Comparison of ENCODE assay signal across 21 cellular contexts in the genomic region with DNA sequence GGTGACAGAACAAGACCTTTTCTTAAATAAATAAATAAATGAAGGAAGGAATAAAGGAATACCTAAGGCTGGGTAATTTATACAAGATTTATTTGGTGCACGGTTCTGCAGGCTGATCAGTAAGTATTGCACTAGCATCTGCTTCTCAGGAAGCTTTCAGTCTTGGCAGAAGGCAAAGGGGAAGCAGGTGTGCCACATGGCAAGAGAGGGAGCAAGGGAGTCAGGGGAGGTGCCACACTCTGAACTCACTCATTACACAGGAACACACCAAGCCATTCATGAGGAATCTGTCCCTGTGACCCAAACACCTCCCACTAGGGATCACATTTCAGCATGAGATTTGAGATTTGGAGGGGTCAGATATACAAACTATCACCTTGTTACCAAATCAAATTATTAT. TPM values are rescaled to one million over a fixed set of nuclear protein-coding genes. Genes with fewer than 3 reads are reported as not detected.
DNase-seq lines count a peak whose midpoint lies in the region; ATAC-seq, FAIRE-seq and TF ChIP-seq lines count a peak whose summit lies in the region.
"Had no signal": no experiment of that assay in that cellular context is flagged by ENCODE, and none has a peak within 500 bp of the region (broad histone marks: within the 10 kb centered on the region; RNA-seq: fewer than 3 reads in every experiment).

No MANE protein-coding gene starts in this region.

- H3K9me3 ChIP-seq in BLaER1 (no peaks in the 10 kb centered on the region), astrocyte (ENCODE audit: insufficient read depth, low read depth, low read length) (no peaks in the 10 kb centered on the region)
- H3K9me3 ChIP-seq: neutrophil, right atrium auricular region, upper lobe of right lung had no signal

- H3K27ac Mint-ChIP-seq in astrocyte (ENCODE audit: unreplicated experiment): peak overlapping the region; percentile 63

- H4K20me1 ChIP-seq in BLaER1: no peaks in the 10 kb centered on the region
- no peaks in the 10 kb centered on the region for H4K20me1 ChIP-seq in astrocyte (ENCODE audit: insufficient read depth, low read length)

- no peak overlapping the region; the same call in 1 of the 2 replicates for H3K27ac ChIP-seq in BLaER1
- no peak overlapping the region for H3K27ac ChIP-seq in astrocyte (ENCODE audit: low read depth, low read length)
- H3K27ac ChIP-seq: 22Rv1, foreskin keratinocyte, neutrophil, right atrium auricular region, RWPE1, upper lobe of right lung, WERI-Rb-1 had no signal

- H3K27me3 ChIP-seq in BLaER1 (no peaks in the 10 kb centered on the region), astrocyte (ENCODE audit: insufficient read depth, low read length) (no peaks in the 10 kb centered on the region)
- H3K27me3 ChIP-seq: foreskin keratinocyte, neutrophil, right atrium auricular region, upper lobe of right lung had no signal

- no peak for TF ChIP-seq CTCF in astrocyte (IDR thresholded peaks at IDR 0.05; ENCODE audit: insufficient read depth, low read depth, low read length)

- no peak for ATAC-seq in HG02981 (IDR thresholded peaks at IDR 0.05; ENCODE audit: unreplicated experiment)
- ATAC-seq: foreskin keratinocyte, upper lobe of right lung had no signal

- DNase-seq in NCI-H1092 treated with DMSO at 0.1 percent for 48 hours (lab: John Stamatoyannopoulos, UW) (peak; percentile 8), NCI-H1092 (lab: John Stamatoyannopoulos, UW) (no peak), NCI-H1105 (lab: John Stamatoyannopoulos, UW) (peak; percentile 51), astrocyte (ENCODE audit: low read depth) (no peak), HPDE6-E6E7 (ENCODE audit: extremely low spot score) (no peak)
- DNase-seq in stimulated activated CD4-positive, alpha-beta T cell treated with anti-CD3 and anti-CD28 coated beads, Interleukin-12 subunit alpha, Interleukin-12 subunit beta, amount 100 ng/mL, for 4 hours: no peak
- DNase-seq: activated CD8-positive, alpha-beta memory T cell treated with anti-CD3 and anti-CD28 coated beads for 24 hours; activated effector memory CD4-positive, alpha-beta T cell treated with Interleukin-2 at 50 U/mL for 16 hours; aorta; foreskin keratinocyte; NCI-H1694; NK-92 treated with Interleukin-12 subunit alpha and Interleukin-12 subunit beta, amount 100 ng/mL, for 24 hours; upper lobe of right lung; WERI-Rb-1 had no signal

- peaks cover 18% of the 10 kb centered on the region for H3K4me1 ChIP-seq in BLaER1
- no peaks in the 10 kb centered on the region for H3K4me1 ChIP-seq in astrocyte (ENCODE audit: insufficient read depth, low read length)
- H3K4me1 ChIP-seq: foreskin keratinocyte, right atrium auricular region, upper lobe of right lung had no signal

- no peak overlapping the region for H2AFZ ChIP-seq in astrocyte (ENCODE audit: low read depth, low read length)

- H3K4me2 ChIP-seq in BLaER1 (peak overlapping the region; percentile 45; the same call in 1 of the 2 replicates), astrocyte (ENCODE audit: low read length) (no peak overlapping the region)

- H3K36me3 ChIP-seq in BLaER1 (peaks cover 52% of the 10 kb centered on the region), astrocyte (ENCODE audit: insufficient read depth, low read length) (peaks cover 11% of the 10 kb centered on the region)
- H3K36me3 ChIP-seq: neutrophil had no signal

- H3K9me3 Mint-ChIP-seq in astrocyte (ENCODE audit: unreplicated experiment): no peaks in the 10 kb centered on the region
- H3K9me3 Mint-ChIP-seq: stimulated activated naive CD8-positive, alpha-beta T cell treated with anti-CD3 and anti-CD28 coated beads, Interleukin-15, Interleukin-2, amounts not matched to agents 100 ng/mL and 50 ng/mL, for 24 hours had no signal

- H3K36me3 Mint-ChIP-seq in astrocyte (ENCODE audit: low read depth, unreplicated experiment): peaks cover 25% of the 10 kb centered on the region

- H3K9ac ChIP-seq in BLaER1: no peak overlapping the region
- no peak overlapping the region for H3K9ac ChIP-seq in astrocyte (ENCODE audit: low read length)

- no peaks in the 10 kb centered on the region for H3K27me3 Mint-ChIP-seq in astrocyte (ENCODE audit: low read depth, unreplicated experiment)
- H3K27me3 Mint-ChIP-seq: stimulated activated naive CD8-positive, alpha-beta T cell treated with anti-CD3 and anti-CD28 coated beads, Interleukin-15, Interleukin-2, amounts not matched to agents 100 ng/mL and 50 ng/mL, for 24 hours had no signal

- no peak for FAIRE-seq in astrocyte (lab: Jason Lieb, UNC)

- H3K4me1 Mint-ChIP-seq in astrocyte (ENCODE audit: low read depth, unreplicated experiment): peaks cover 9% of the 10 kb centered on the region

- no peaks in the 10 kb centered on the region for H3K79me2 ChIP-seq in astrocyte (ENCODE audit: insufficient read depth, low read length)

- H3K4me3 ChIP-seq in BLaER1 (no peak overlapping the region), astrocyte (ENCODE audit: insufficient read depth, low read depth, low read length) (no peak overlapping the region)
- H3K4me3 ChIP-seq: right atrium auricular region, upper lobe of right lung had no signal

- no peak overlapping the region for H3K4me3 Mint-ChIP-seq in astrocyte (ENCODE audit: unreplicated experiment)

RNA-seq across cellular contexts. Expression of gene PRKCI, which starts 56.4 kb away (rescaled TPM):
- 59.3 and 65.2 TPM in 2 replicates for total RNA-seq in astrocyte

Comparison
In these comparisons a context has a peak if more than half of its experiments do, and no peak if none do; other contexts are left out.
1. DNase-seq: peak in NCI-H1092 treated with DMSO at 0.1 percent for 48 hours (single experiment) and NCI-H1105 (single experiment); none in NCI-H1092 (single experiment), astrocyte (single experiment), HPDE6-E6E7 (single experiment) and stimulated activated CD4-positive, alpha-beta T cell treated with anti-CD3 and anti-CD28 coated beads, Interleukin-12 subunit alpha, Interleukin-12 subunit beta, amount 100 ng/mL, for 4 hours (single experiment).